ENCODE assay signal across 28 cellular contexts in the genomic region with DNA sequence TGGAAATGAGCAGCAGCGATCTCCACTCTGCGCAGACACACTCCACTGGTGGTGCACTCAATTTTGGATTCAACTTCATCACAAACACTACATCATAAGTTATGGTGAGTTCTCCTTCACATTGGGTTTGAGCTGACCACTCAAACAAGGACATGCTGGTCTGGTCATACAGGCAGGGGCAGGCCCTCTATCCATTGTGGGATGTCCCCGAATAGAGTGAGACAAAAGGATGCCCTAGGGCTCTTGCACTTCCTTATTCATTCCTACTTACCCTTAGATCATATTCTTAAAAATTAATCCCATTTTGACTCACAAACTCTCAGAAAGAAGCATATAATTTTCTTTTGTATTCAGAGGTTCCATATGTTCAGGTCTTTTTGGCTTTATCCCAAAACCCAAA.
"Had no signal": no experiment of that assay in that cellular context is flagged by ENCODE, and none has a peak within 500 bp of the region (broad histone marks: within the 10 kb centered on the region; RNA-seq: fewer than 3 reads in every experiment).

No MANE protein-coding gene starts in this region.

- H3K4me1 Mint-ChIP-seq: activated CD4-positive, alpha-beta T cell treated with anti-CD3 and anti-CD28 coated beads for 36 hours; activated CD4-positive, alpha-beta T cell treated with anti-CD3 and anti-CD28 coated beads, Interleukin-2, amount 10 ng/mL, durations not matched to agents 7 days and 5 days; activated T-helper 17 cell treated with anti-CD3 and anti-CD28 coated beads, Interleukin-2, amount 50 U/mL, for 72 hours had no signal

- H3K9me3 Mint-ChIP-seq: activated CD4-positive, alpha-beta T cell treated with anti-CD3 and anti-CD28 coated beads, Interleukin-2, amount 10 ng/mL, durations not matched to agents 7 days and 5 days; activated CD8-positive, alpha-beta T cell treated with anti-CD3 and anti-CD28 coated beads for 36 hours; activated T-cell treated with anti-CD3 and anti-CD28 coated beads, Interleukin-2, amount 50 U/mL, for 4 hours; activated T-helper 17 cell treated with anti-CD3 and anti-CD28 coated beads, Interleukin-2, amount 50 U/mL, for 72 hours; effector memory CD8-positive, alpha-beta T cell had no signal

- H3K27me3 ChIP-seq: body of pancreas, esophagus squamous epithelium, gastroesophageal sphincter had no signal

- FAIRE-seq: colon had no signal

- H3K27ac ChIP-seq: body of pancreas, esophagus squamous epithelium, gastroesophageal sphincter had no signal

- H3K27ac Mint-ChIP-seq: activated CD4-positive, alpha-beta T cell treated with anti-CD3 and anti-CD28 coated beads for 36 hours; activated CD4-positive, alpha-beta T cell treated with anti-CD3 and anti-CD28 coated beads, Interleukin-2, amount 10 ng/mL, durations not matched to agents 7 days and 5 days; activated CD8-positive, alpha-beta T cell treated with anti-CD3 and anti-CD28 coated beads for 36 hours; activated naive CD8-positive, alpha-beta T cell; activated T-helper 17 cell treated with anti-CD3 and anti-CD28 coated beads, Interleukin-2, amount 50 U/mL, for 72 hours; effector memory CD8-positive, alpha-beta T cell had no signal

- DNase-seq: activated CD4-positive, alpha-beta T cell treated with anti-CD3 and anti-CD28 coated beads for 36 hours; activated CD4-positive, alpha-beta T cell treated with anti-CD3 and anti-CD28 coated beads, Interleukin-2, amount 10 ng/mL, durations not matched to agents 7 days and 5 days; activated CD4-positive, alpha-beta T cell treated with anti-CD3 and anti-CD28 coated beads, Interleukin-2, amount 50 U/mL, for 48 hours; activated CD4-positive, CD25-positive, alpha-beta regulatory T cell; activated CD4-positive, CD25-positive, alpha-beta regulatory T cell treated with anti-CD3 and anti-CD28 coated beads, Interleukin-2, amount 50 U/mL, for 72 hours; activated CD8-positive, alpha-beta memory T cell treated with anti-CD3 and anti-CD28 coated beads for 24 hours; activated CD8-positive, alpha-beta T cell treated with anti-CD3 and anti-CD28 coated beads for 36 hours; activated effector memory CD4-positive, alpha-beta T cell treated with Interleukin-2 at 50 U/mL for 16 hours; activated gamma-delta T cell treated with Interleukin-2 at 50 U/mL for 16 hours; activated naive CD4-positive, alpha-beta T cell treated with anti-CD3 and anti-CD28 coated beads, Interleukin-2, amount 50 U/mL, for 16 hours; activated naive CD4-positive, alpha-beta T cell treated with Interleukin-2 at 50 U/mL for 16 hours; activated T-cell treated with anti-CD3 and anti-CD28 coated beads, Interleukin-2, amount 50 U/mL, for 4 hours; amniotic stem cell; anterior cingulate cortex; body of pancreas; caudate nucleus; cortex of kidney; dermis blood vessel endothelial cell; effector CD4-positive, alpha-beta T cell; effector memory CD8-positive, alpha-beta T cell; erythroblast; esophagus squamous epithelium; foreskin melanocyte; T-helper 2 cell had no signal

- H3K4me1 ChIP-seq: body of pancreas, esophagus squamous epithelium had no signal

- H3K36me3 ChIP-seq: esophagus squamous epithelium, gastroesophageal sphincter had no signal

- H3K9me3 ChIP-seq: body of pancreas, esophagus squamous epithelium, gastroesophageal sphincter had no signal

- H3K4me3 Mint-ChIP-seq: activated CD4-positive, alpha-beta T cell treated with anti-CD3 and anti-CD28 coated beads for 36 hours; activated CD4-positive, alpha-beta T cell treated with anti-CD3 and anti-CD28 coated beads, Interleukin-2, amount 10 ng/mL, durations not matched to agents 7 days and 5 days; activated CD8-positive, alpha-beta T cell treated with anti-CD3 and anti-CD28 coated beads for 36 hours; activated naive CD8-positive, alpha-beta T cell; activated T-cell treated with anti-CD3 and anti-CD28 coated beads, Interleukin-2, amount 50 U/mL, for 4 hours; activated T-helper 17 cell treated with anti-CD3 and anti-CD28 coated beads, Interleukin-2, amount 50 U/mL, for 72 hours; effector memory CD8-positive, alpha-beta T cell had no signal

- ATAC-seq: activated CD4-positive, alpha-beta T cell treated with anti-CD3 and anti-CD28 coated beads for 36 hours; activated CD8-positive, alpha-beta T cell treated with anti-CD3 and anti-CD28 coated beads for 36 hours; activated T-cell treated with anti-CD3 and anti-CD28 coated beads, Interleukin-2, amount 50 U/mL, for 4 hours; activated T-helper 17 cell treated with anti-CD3 and anti-CD28 coated beads, Interleukin-2, amount 50 U/mL, for 72 hours; body of pancreas; effector memory CD8-positive, alpha-beta T cell; gastroesophageal sphincter had no signal

- H3K4me3 ChIP-seq: body of pancreas, esophagus squamous epithelium, gastroesophageal sphincter had no signal

- H3K27me3 Mint-ChIP-seq: activated CD4-positive, alpha-beta T cell treated with anti-CD3 and anti-CD28 coated beads, Interleukin-2, amount 10 ng/mL, durations not matched to agents 7 days and 5 days; activated CD8-positive, alpha-beta T cell treated with anti-CD3 and anti-CD28 coated beads for 36 hours had no signal

- H3K36me3 Mint-ChIP-seq: activated naive CD8-positive, alpha-beta T cell had no signal
